In the genomic region with DNA sequence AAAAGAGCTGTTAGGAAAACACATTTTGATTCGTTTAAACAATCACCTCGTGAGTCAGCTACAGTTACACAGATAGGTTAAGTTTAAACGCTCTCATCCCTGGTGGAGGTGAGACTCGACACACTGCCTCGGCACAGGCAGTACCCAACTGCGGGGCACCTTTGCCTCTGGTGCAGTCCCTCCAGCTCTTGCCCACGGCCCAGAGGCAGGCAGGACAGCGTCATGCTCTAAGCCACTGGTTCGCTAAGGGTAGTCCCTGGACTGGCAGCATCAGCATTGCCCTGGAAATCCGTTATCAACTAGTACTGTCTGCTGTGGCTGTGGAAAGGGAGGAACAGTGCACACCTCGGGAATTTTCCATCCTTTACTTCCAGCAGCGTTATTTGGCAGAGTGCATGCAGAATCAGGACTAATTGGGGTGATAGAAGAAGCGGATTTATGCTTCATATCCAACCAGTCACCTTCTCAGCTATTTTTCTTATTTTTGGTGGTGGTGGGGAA, we compare ENCODE assay signal across 19 cellular contexts.
"Had no signal": no experiment of that assay in that cellular context is flagged by ENCODE, and none has a peak within 500 bp of the region (broad histone marks: within the 10 kb centered on the region; RNA-seq: fewer than 3 reads in every experiment).

No MANE protein-coding gene starts in this region.

- H3K9me3 ChIP-seq: breast epithelium, Peyer's patch had no signal

- H3K4me1 ChIP-seq: breast epithelium, Peyer's patch had no signal

- DNase-seq: activated CD4-positive, alpha-beta T cell treated with anti-CD3 and anti-CD28 coated beads for 4 hours; activated CD8-positive, alpha-beta T cell treated with anti-CD3 and anti-CD28 coated beads, Interleukin-2, amount 10 ng/mL, durations not matched to agents 7 days and 5 days; activated effector memory CD4-positive, alpha-beta T cell treated with Interleukin-2 at 50 U/mL for 16 hours; activated naive CD4-positive, alpha-beta T cell; activated T-cell treated with anti-CD3 and anti-CD28 coated beads, Interleukin-2, amount 50 U/mL, for 1 hour; Karpas-422; MM.1S; NCI-H1105 treated with DMSO at 0.1 percent for 48 hours; NCI-H1436 treated with DMSO at 0.1 percent for 48 hours; NCI-H187; NCI-H2081; NCI-H510A treated with DMSO at 0.1 percent for 48 hours; NCI-H69; Peyer's patch; SIG-M5; SW 1271 had no signal

- H3K27ac ChIP-seq: breast epithelium, Peyer's patch, SK-N-MC had no signal

- H3K36me3 ChIP-seq: breast epithelium, Peyer's patch had no signal

- H3K4me3 ChIP-seq: breast epithelium, Peyer's patch, SK-N-MC had no signal

- ATAC-seq: activated CD4-positive, CD25-positive, alpha-beta regulatory T cell treated with anti-CD3 and anti-CD28 coated beads, Interleukin-2, amount 50 U/mL, for 24 hours; activated CD8-positive, alpha-beta T cell treated with anti-CD3 and anti-CD28 coated beads, Interleukin-2, amount 10 ng/mL, durations not matched to agents 7 days and 5 days had no signal
